In the genomic region with DNA sequence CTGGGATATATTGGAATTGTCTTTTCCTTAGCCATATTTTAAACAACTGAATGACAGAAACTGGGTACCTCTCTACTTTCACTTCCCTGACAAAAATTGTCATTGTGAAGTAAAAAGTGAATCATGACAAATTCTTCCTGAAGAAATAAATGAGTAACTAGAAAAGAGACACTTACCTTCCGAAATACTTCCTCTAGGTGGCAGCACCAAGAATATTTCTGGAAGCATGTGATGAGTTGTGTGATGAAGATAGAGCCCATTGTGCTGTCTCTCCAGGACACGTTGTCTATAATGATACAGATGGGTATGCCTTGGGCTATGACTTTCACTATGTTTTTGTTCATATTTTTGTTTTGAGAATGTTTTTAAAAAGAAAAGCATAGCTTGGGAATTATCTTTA, we compare ENCODE assay signal across 8 cellular contexts. TPM values are rescaled to one million over a fixed set of nuclear protein-coding genes. Genes with fewer than 3 reads are reported as not detected.
A peak's percentile ranks its signal among the peaks of the same experiment; 100 is the strongest.
DNase-seq lines count a peak whose midpoint lies in the region; ATAC-seq, FAIRE-seq and TF ChIP-seq lines count a peak whose summit lies in the region.

No MANE protein-coding gene starts in this region.

- H3K36me3 ChIP-seq in bronchial epithelial cell (ENCODE audit: control insufficient read depth, insufficient read depth, low read length): peaks cover 10% of the 10 kb centered on the region

- TF ChIP-seq CTCF in bronchial epithelial cell (IDR thresholded peaks at IDR 0.05; ENCODE audit: insufficient read depth, low read length, severe bottlenecking): peak; percentile 41

- no peak overlapping the region for H3K4me3 Mint-ChIP-seq in memory B cell

- no peaks in the 10 kb centered on the region for H3K27me3 ChIP-seq in bronchial epithelial cell (ENCODE audit: control insufficient read depth, insufficient read depth, low read length)

- H3K36me3 Mint-ChIP-seq in memory B cell: peaks cover 66% of the 10 kb centered on the region

- peak overlapping the region; percentile 4 for H3K27ac Mint-ChIP-seq in memory B cell

- H3K27me3 Mint-ChIP-seq in memory B cell: no peaks in the 10 kb centered on the region

- FAIRE-seq in bronchial epithelial cell (lab: Jason Lieb, UNC): no peak

- H3K9me3 Mint-ChIP-seq in memory B cell: no peaks in the 10 kb centered on the region

- no peak overlapping the region for H3K4me3 ChIP-seq in bronchial epithelial cell (ENCODE audit: low read depth, low read length)

- ATAC-seq in GM18868 (IDR thresholded peaks at IDR 0.05; ENCODE audit: unreplicated experiment): peak; percentile 96
- peak; percentile 89 for ATAC-seq in HG03064 (IDR thresholded peaks at IDR 0.05; ENCODE audit: low read depth, unreplicated experiment)
- peak; percentile 82 for ATAC-seq in memory B cell (ENCODE audit: low read depth)

- DNase-seq in NCI-H2107 treated with DMSO at 0.1 percent for 48 hours (lab: John Stamatoyannopoulos, UW; ENCODE audit: unreplicated experiment) (peak; percentile 0), NCI-H2107 (lab: John Stamatoyannopoulos, UW) (no peak), NOMO-1 (lab: John Stamatoyannopoulos, UW; ENCODE audit: unreplicated experiment in 2 of 2) (peak; percentile 23 to 60), bronchial epithelial cell (ENCODE audit: low read depth) (peak; percentile 70), memory B cell (ENCODE audit: low spot score in 2 of 2) (peak in 1 of 2 donors; percentile 34), middle frontal gyrus (ENCODE audit: extremely low spot score, low spot score) (no peak)

- peaks cover 6% of the 10 kb centered on the region for H3K4me1 Mint-ChIP-seq in memory B cell

RNA-seq across cellular contexts. Expression of a gene that starts 21.5 kb away (rescaled TPM):
- 172 and 250 TPM in 2 replicates for total RNA-seq in bronchial epithelial cell

RNA-seq across cellular contexts. Expression of a gene that starts 48.6 kb away (rescaled TPM):
- total RNA-seq in bronchial epithelial cell: not detected in 2 replicates

Comparison
In these comparisons a context has a peak if more than half of its experiments do, and no peak if none do; other contexts are left out.
1. DNase-seq: peak in NCI-H2107 treated with DMSO at 0.1 percent for 48 hours (single experiment), NOMO-1 (2 of 2) and bronchial epithelial cell (single experiment); none in NCI-H2107 (single experiment) and middle frontal gyrus (single experiment).
2. Peak in every context shown above with its lines, with median percentiles within 50 percentile points of each other: ATAC-seq.